Comparison of ENCODE assay signal across 19 cellular contexts in genomic region chr3:82940124-82940523, GRCh38.
DNase-seq lines count a peak whose midpoint lies in the region; ATAC-seq and TF ChIP-seq lines count a peak whose summit lies in the region.
"Had no signal": no experiment of that assay in that cellular context is flagged by ENCODE, and none has a peak within 500 bp of the region (broad histone marks: within the 10 kb centered on the region; RNA-seq: fewer than 3 reads in every experiment).

No MANE protein-coding gene starts in this region.

- peaks cover 0 to 40% of the 10 kb centered on the region in 2 donors for H3K9me3 ChIP-seq in left lung
- peaks cover 0 to 5% (median 1%) of the 10 kb centered on the region in 4 donors for H3K9me3 ChIP-seq in sigmoid colon
- H3K9me3 ChIP-seq: HAP-1 had no signal

- H3K27ac ChIP-seq in left lung = no peak overlapping the region
- no peak overlapping the region for H3K27ac ChIP-seq in sigmoid colon
- H3K27ac ChIP-seq: BLaER1 treated with 17β-estradiol and CSF1 and Interleukin-3, amounts not matched to agents 10 nM and 100 nM had no signal

- intact Hi-C loops in left cardiac atrium (cut with DNase I) (no loop called here), cardiac septum (cut with DNase I) (no loop called here), left lung (cut with DNase I) (no loop called here), sigmoid colon (cut with DNase I) (no loop called here)

- 96% methylated on average over 16 of the region's 16 CpGs for WGBS in sigmoid colon, 2 donors

- no peaks in the 10 kb centered on the region for H3K27me3 ChIP-seq in left lung
- no peaks in the 10 kb centered on the region for H3K27me3 ChIP-seq in sigmoid colon
- H3K27me3 ChIP-seq: BLaER1 treated with 17β-estradiol and CSF1 and Interleukin-3, amounts not matched to agents 10 nM and 100 nM had no signal

- DNase-seq in left cardiac atrium (peak; percentile 12), cardiac septum (ENCODE audit: low spot score) (no peak), UCSD-AML1 (lab: John Stamatoyannopoulos, UW; ENCODE audit: unreplicated experiment) (peak; percentile 5), left lung (peak; percentile 23 to 55), sigmoid colon (peak; percentile 52), HEK293T (ENCODE audit: extremely low spot score) (no peak)
- DNase-seq: CD8-positive, alpha-beta T cell; DMS53; EL; KBM-7; NCI-H1105; NCI-H2081 treated with DMSO at 0.1 percent for 48 hours; NCI-H748 treated with DMSO at 0.1 percent for 48 hours; OCI-M1 had no signal

- ATAC-seq in left cardiac atrium = no peak
- ATAC-seq in left lung = no peak
- ATAC-seq in HG03521 (IDR thresholded peaks at IDR 0.05; ENCODE audit: unreplicated experiment) = no peak
- ATAC-seq in HG03520 (IDR thresholded peaks at IDR 0.05; ENCODE audit: unreplicated experiment) = no peak
- ATAC-seq: CD8-positive, alpha-beta T cell; GM12878 had no signal

- TF ChIP-seq EP300 in sigmoid colon (IDR thresholded peaks at IDR 0.05) = no peak

- POLR2A ChIA-PET in HEK293T (lab: Yijun Ruan, JAX) = no interaction called here

- CTCF ChIA-PET in HEK293T (lab: Yijun Ruan, JAX) = no interaction called here

- no peaks in the 10 kb centered on the region for H3K4me1 ChIP-seq in left lung
- H3K4me1 ChIP-seq in sigmoid colon = no peaks in the 10 kb centered on the region
- H3K4me1 ChIP-seq: BLaER1 treated with 17β-estradiol and CSF1 and Interleukin-3, amounts not matched to agents 10 nM and 100 nM; HAP-1 had no signal

- TF ChIP-seq CTCF in left lung (IDR thresholded peaks at IDR 0.05) = no peak
- no peak for TF ChIP-seq CTCF in sigmoid colon (IDR thresholded peaks at IDR 0.05)

- no peak for TF ChIP-seq POLR2A in sigmoid colon (IDR thresholded peaks at IDR 0.05)

- H3K4me3 ChIP-seq in left lung (no peak overlapping the region), sigmoid colon (no peak overlapping the region)
- H3K4me3 ChIP-seq: BLaER1 treated with 17β-estradiol and CSF1 and Interleukin-3, amounts not matched to agents 10 nM and 100 nM; GM12878; HAP-1 had no signal

- no peaks in the 10 kb centered on the region for H3K36me3 ChIP-seq in left lung
- H3K36me3 ChIP-seq in sigmoid colon = no peaks in the 10 kb centered on the region
- H3K36me3 ChIP-seq: BLaER1 treated with 17β-estradiol and CSF1 and Interleukin-3, amounts not matched to agents 10 nM and 100 nM; HAP-1 had no signal

TF ChIP-seq in HEK293T, 16 proteins besides CTCF, POLR2A, EP300 and RAD21:
- TF ChIP-seq TARDBP (IDR thresholded peaks at IDR 0.05) (no peak), SUZ12 (IDR thresholded peaks at IDR 0.05) (no peak), SP1 (IDR thresholded peaks at IDR 0.05) (no peak), ELF4 (IDR thresholded peaks at IDR 0.05) (no peak)

Comparison
In these comparisons a context has a peak if more than half of its experiments do, and no peak if none do; other contexts are left out.
1. DNase-seq: peak in left cardiac atrium (single experiment), UCSD-AML1 (single experiment), left lung (2 of 2) and sigmoid colon (single experiment); none in cardiac septum (single experiment) and HEK293T (single experiment).